In genomic region chr2:200345917-200346316, GRCh38 we compare ENCODE assay signal across 20 cellular contexts. TPM values are rescaled to one million over a fixed set of nuclear protein-coding genes. Genes with fewer than 3 reads are reported as not detected.
A peak's percentile ranks its signal among the peaks of the same experiment; 100 is the strongest.
DNase-seq lines count a peak whose midpoint lies in the region; ATAC-seq, FAIRE-seq and TF ChIP-seq lines count a peak whose summit lies in the region.
"Had no signal": no experiment of that assay in that cellular context is flagged by ENCODE, and none has a peak within 500 bp of the region (broad histone marks: within the 10 kb centered on the region; RNA-seq: fewer than 3 reads in every experiment).

No MANE protein-coding gene starts in this region.

- H3K4me1 ChIP-seq in smooth muscle cell (ENCODE audit: low read depth), result peaks cover 17% of the 10 kb centered on the region

- no peak overlapping the region for H2AFZ ChIP-seq in smooth muscle cell (ENCODE audit: low read depth)
- H2AFZ ChIP-seq: GM23248 had no signal

- ATAC-seq in left colon (peak; percentile 78), HG03432 (IDR thresholded peaks at IDR 0.05; ENCODE audit: unreplicated experiment) (no peak)

- peak overlapping the region; percentile 7 for H3K9ac ChIP-seq in smooth muscle cell (ENCODE audit: low read depth)
- H3K9ac ChIP-seq: GM23248 had no signal

- TF ChIP-seq CTCF in smooth muscle cell (IDR thresholded peaks at IDR 0.05; ENCODE audit: borderline replicate concordance, insufficient read depth, poor library complexity, severe bottlenecking) (no peak), D721Med (IDR thresholded peaks at IDR 0.05; ENCODE audit: insufficient read depth, missing control alignments) (no peak)

- peaks cover 100% of the 10 kb centered on the region for H3K79me2 ChIP-seq in smooth muscle cell (ENCODE audit: low read depth)

- H3K27me3 ChIP-seq in smooth muscle cell (ENCODE audit: low read depth), result no peaks in the 10 kb centered on the region

- H3F3A ChIP-seq in smooth muscle cell (ENCODE audit: low read depth), result peaks cover 4% of the 10 kb centered on the region

- H3K4me3 ChIP-seq in smooth muscle cell, result no peak overlapping the region
- H3K4me3 ChIP-seq: GM23248 had no signal

- H3K36me3 ChIP-seq in smooth muscle cell (ENCODE audit: low read depth), result no peaks in the 10 kb centered on the region

- 63% methylated on average over 1 of the region's 1 CpG for WGBS in smooth muscle cell (ENCODE audit: low lambda C conversion rate)

- H3K9me3 ChIP-seq in smooth muscle cell (replicated peaks; ENCODE audit: low read depth), result no peaks in the 10 kb centered on the region

- H3K4me2 ChIP-seq in smooth muscle cell, result peak overlapping the region; percentile 33

- FAIRE-seq in D721Med (lab: Jason Lieb, UNC), result no peak

- intact Hi-C loops in left colon (cut with DNase I, micrococcal nuclease), result no loop called here

- peak; percentile 48 for DNase-seq in DMS 273 treated with DMSO at 0.1 percent for 48 hours (lab: John Stamatoyannopoulos, UW)
- peak; percentile 62 for DNase-seq in NCI-H2227 treated with DMSO at 0.1 percent for 48 hours (lab: John Stamatoyannopoulos, UW)
- no peak for DNase-seq in left colon
- no peak for DNase-seq in smooth muscle cell (lab: John Stamatoyannopoulos, UW; ENCODE audit: unreplicated experiment)
- DNase-seq in D721Med (ENCODE audit: insufficient read length, low spot score), result no peak
- DNase-seq in activated naive CD4-positive, alpha-beta T cell treated with anti-CD3 and anti-CD28 coated beads, Interleukin-2, amount 50 U/mL, for 16 hours, result no peak
- DNase-seq: ACHN; Calu3; CD4-positive, CD25-positive, alpha-beta regulatory T cell; DMS79 treated with DMSO at 0.1 percent for 48 hours; GM23248; NCI-H1048; NCI-H146; NCI-H2081; NCI-H226; NCI-H526; RPMI8226; SIG-M5 had no signal

- H4K20me1 ChIP-seq in smooth muscle cell (ENCODE audit: low read depth), result peaks cover 88% of the 10 kb centered on the region

- H3K27ac ChIP-seq in smooth muscle cell (ENCODE audit: low read depth), result peak overlapping the region; percentile 34
- H3K27ac ChIP-seq: GM23248 had no signal

RNA-seq across cellular contexts. Expression of gene SPATS2L, which starts 39.4 kb away (rescaled TPM):
- 100 to 1,000 TPM; 157 to 240 TPM for total RNA-seq in left colon
- 314 and 356 TPM in 2 replicates for total RNA-seq in smooth muscle cell
- polyA plus RNA-seq in smooth muscle cell, result 394 and 432 TPM in 2 replicates
- total RNA-seq: G401 had no signal

Comparison
In these comparisons a context has a peak if more than half of its experiments do, and no peak if none do; other contexts are left out.
1. DNase-seq: peak in DMS 273 treated with DMSO at 0.1 percent for 48 hours (single experiment) and NCI-H2227 treated with DMSO at 0.1 percent for 48 hours (single experiment); none in left colon (0 of 2), smooth muscle cell (single experiment), D721Med (single experiment) and activated naive CD4-positive, alpha-beta T cell treated with anti-CD3 and anti-CD28 coated beads, Interleukin-2, amount 50 U/mL, for 16 hours (single experiment).